In genomic region chr17:55283256-55283965, GRCh38 we compare ENCODE assay signal across 15 cellular contexts. TPM values are rescaled to one million over a fixed set of nuclear protein-coding genes. Genes with fewer than 3 reads are reported as not detected.
A peak's percentile ranks its signal among the peaks of the same experiment; 100 is the strongest.
DNase-seq lines count a peak whose midpoint lies in the region; ATAC-seq and TF ChIP-seq lines count a peak whose summit lies in the region.
"Had no signal": no experiment of that assay in that cellular context is flagged by ENCODE, and none has a peak within 500 bp of the region (broad histone marks: within the 10 kb centered on the region; RNA-seq: fewer than 3 reads in every experiment).

No MANE protein-coding gene starts in this region.

- no peaks in the 10 kb centered on the region for H3K27me3 ChIP-seq in prostate gland (replicated peaks; ENCODE audit: insufficient read depth)

- no peak for DNase-seq in activated CD8-positive, alpha-beta T cell treated with anti-CD3 and anti-CD28 coated beads, Interleukin-2, amount 10 ng/mL, durations not matched to agents 7 days and 5 days
- no peak for DNase-seq in activated CD8-positive, alpha-beta T cell treated with anti-CD3 and anti-CD28 coated beads for 36 hours
- DNase-seq in glomerular visceral epithelial cell (ENCODE audit: extremely low spot score), result peak; percentile 70
- DNase-seq in prostate gland (ENCODE audit: low spot score), result no peak
- DNase-seq in NCI-H82 (lab: John Stamatoyannopoulos, UW), result no peak
- DNase-seq in NCI-H2196 treated with DMSO at 0.1 percent for 48 hours (lab: John Stamatoyannopoulos, UW; ENCODE audit: unreplicated experiment), result no peak
- DNase-seq: activated gamma-delta T cell; central memory CD4-positive, alpha-beta T cell; left colon; NCI-H1694 treated with DMSO at 0.1 percent for 48 hours; OCI-M1; stimulated activated CD4-positive, alpha-beta T cell treated with anti-CD3 and anti-CD28 coated beads, Interleukin-12 subunit alpha, Interleukin-12 subunit beta, amount 100 ng/mL, for 4 hours had no signal

- CTCF ChIA-PET in activated CD8-positive, alpha-beta T cell treated with anti-CD3 and anti-CD28 coated beads, Interleukin-2, amount 10 ng/mL, durations not matched to agents 7 days and 5 days (lab: Charles Lee), result interaction anchor here (1.6 to 3.5 kb wide), 2 partner anchors 9 to 13 kb away, joined by 3 to 9 read pairs; no protein-coding TSS in a partner anchor
- CTCF ChIA-PET in activated CD8-positive, alpha-beta T cell treated with anti-CD3 and anti-CD28 coated beads for 36 hours (lab: Charles Lee), result interaction anchor here (1.0 kb wide), 1 partner anchor 20 kb away, joined by 3 read pairs; no protein-coding TSS in a partner anchor

- ATAC-seq in activated CD8-positive, alpha-beta T cell treated with anti-CD3 and anti-CD28 coated beads, Interleukin-2, amount 10 ng/mL, durations not matched to agents 7 days and 5 days, result no peak
- no peak for ATAC-seq in activated CD8-positive, alpha-beta T cell treated with anti-CD3 and anti-CD28 coated beads for 36 hours
- ATAC-seq in GM19328 (IDR thresholded peaks at IDR 0.05; ENCODE audit: unreplicated experiment), result no peak
- ATAC-seq: left colon had no signal

- no peaks in the 10 kb centered on the region for H3K36me3 Mint-ChIP-seq in activated CD8-positive, alpha-beta T cell treated with anti-CD3 and anti-CD28 coated beads, Interleukin-2, amount 10 ng/mL, durations not matched to agents 7 days and 5 days (ENCODE audit: low read depth)
- H3K36me3 Mint-ChIP-seq in activated CD8-positive, alpha-beta T cell treated with anti-CD3 and anti-CD28 coated beads for 36 hours (ENCODE audit: low read depth), result no peaks in the 10 kb centered on the region

- no peaks in the 10 kb centered on the region for H3K9me3 Mint-ChIP-seq in activated CD8-positive, alpha-beta T cell treated with anti-CD3 and anti-CD28 coated beads, Interleukin-2, amount 10 ng/mL, durations not matched to agents 7 days and 5 days (ENCODE audit: insufficient read depth)
- no peaks in the 10 kb centered on the region for H3K9me3 Mint-ChIP-seq in activated CD8-positive, alpha-beta T cell treated with anti-CD3 and anti-CD28 coated beads for 36 hours

- intact Hi-C loops in activated CD8-positive, alpha-beta T cell treated with anti-CD3 and anti-CD28 coated beads for 36 hours (cut with micrococcal nuclease), result no loop called here
- intact Hi-C loops in prostate gland (cut with DNase I), result no loop called here

- H3K27me3 Mint-ChIP-seq in activated CD8-positive, alpha-beta T cell treated with anti-CD3 and anti-CD28 coated beads, Interleukin-2, amount 10 ng/mL, durations not matched to agents 7 days and 5 days (ENCODE audit: low read depth), result peaks cover 8% of the 10 kb centered on the region
- H3K27me3 Mint-ChIP-seq in activated CD8-positive, alpha-beta T cell treated with anti-CD3 and anti-CD28 coated beads for 36 hours, result peaks cover 3% of the 10 kb centered on the region

- no peak for TF ChIP-seq POLR2A in prostate gland (IDR thresholded peaks at IDR 0.05)

- peak overlapping the region; percentile 58 for H3K27ac Mint-ChIP-seq in activated CD8-positive, alpha-beta T cell treated with anti-CD3 and anti-CD28 coated beads, Interleukin-2, amount 10 ng/mL, durations not matched to agents 7 days and 5 days
- H3K27ac Mint-ChIP-seq in activated CD8-positive, alpha-beta T cell treated with anti-CD3 and anti-CD28 coated beads for 36 hours, result no peak overlapping the region

- no peak for TF ChIP-seq CTCF in activated CD8-positive, alpha-beta T cell treated with anti-CD3 and anti-CD28 coated beads for 36 hours (IDR thresholded peaks at IDR 0.05)
- no peak for TF ChIP-seq CTCF in prostate gland (IDR thresholded peaks at IDR 0.05)

- WGBS in prostate gland, result 73% methylated on average over 9 of the region's 9 CpGs
- WGBS in urinary bladder, result 80% methylated on average over 9 of the region's 9 CpGs

- H3K4me3 ChIP-seq in prostate gland (no peak overlapping the region), urinary bladder (ENCODE audit: low read depth, low read length) (no peak overlapping the region)

- peaks cover 9% of the 10 kb centered on the region for H3K4me1 Mint-ChIP-seq in activated CD8-positive, alpha-beta T cell treated with anti-CD3 and anti-CD28 coated beads, Interleukin-2, amount 10 ng/mL, durations not matched to agents 7 days and 5 days (ENCODE audit: low read depth)
- peaks cover 2% of the 10 kb centered on the region for H3K4me1 Mint-ChIP-seq in activated CD8-positive, alpha-beta T cell treated with anti-CD3 and anti-CD28 coated beads for 36 hours (ENCODE audit: low read depth)

- H3K4me1 ChIP-seq in prostate gland (replicated peaks), result peaks cover 12% of the 10 kb centered on the region
- no peaks in the 10 kb centered on the region for H3K4me1 ChIP-seq in urinary bladder (ENCODE audit: insufficient read depth)

- peak overlapping the region; percentile 23 to 75 for H3K27ac ChIP-seq in prostate gland
- H3K27ac ChIP-seq in urinary bladder (ENCODE audit: low read depth), result peak overlapping the region; percentile 45
- H3K27ac ChIP-seq: 22Rv1 had no signal

- H3K36me3 ChIP-seq in prostate gland (no peaks in the 10 kb centered on the region), urinary bladder (ENCODE audit: insufficient read depth) (no peaks in the 10 kb centered on the region)

- POLR2A ChIA-PET in activated CD8-positive, alpha-beta T cell treated with anti-CD3 and anti-CD28 coated beads, Interleukin-2, amount 10 ng/mL, durations not matched to agents 7 days and 5 days (lab: Charles Lee), result interaction anchor here (1.4 kb wide), 1 partner anchor 19 kb away, joined by 3 read pairs; the partner anchor contains the start of gene HLF
- POLR2A ChIA-PET in activated CD8-positive, alpha-beta T cell treated with anti-CD3 and anti-CD28 coated beads for 36 hours (lab: Charles Lee), result no interaction called here

- no peaks in the 10 kb centered on the region for H3K9me3 ChIP-seq in prostate gland

- H3K4me3 Mint-ChIP-seq in activated CD8-positive, alpha-beta T cell treated with anti-CD3 and anti-CD28 coated beads, Interleukin-2, amount 10 ng/mL, durations not matched to agents 7 days and 5 days, result no peak overlapping the region
- no peak overlapping the region for H3K4me3 Mint-ChIP-seq in activated CD8-positive, alpha-beta T cell treated with anti-CD3 and anti-CD28 coated beads for 36 hours

RNA-seq across cellular contexts. Expression of gene HLF, which starts 18.7 kb away (rescaled TPM):
- total RNA-seq in activated CD8-positive, alpha-beta T cell treated with anti-CD3 and anti-CD28 coated beads, Interleukin-2, amount 10 ng/mL, durations not matched to agents 7 days and 5 days, result under 1 TPM; 0.13 to 0.21 TPM
- under 1 TPM; 0.25 to 0.72 TPM for total RNA-seq in activated CD8-positive, alpha-beta T cell treated with anti-CD3 and anti-CD28 coated beads for 36 hours
- total RNA-seq in prostate gland (10 to 100 TPM; 26.5 to 34.9 TPM), urinary bladder (7.7 TPM)
- 31.4 TPM for polyA plus RNA-seq in urinary bladder
